In genomic region chr16:49354101-49354500, GRCh38 we compare ENCODE assay signal across 27 cellular contexts. TPM values are rescaled to one million over a fixed set of nuclear protein-coding genes. Genes with fewer than 3 reads are reported as not detected.
DNase-seq lines count a peak whose midpoint lies in the region; ATAC-seq, FAIRE-seq and TF ChIP-seq lines count a peak whose summit lies in the region.
"Had no signal": no experiment of that assay in that cellular context is flagged by ENCODE, and none has a peak within 500 bp of the region (broad histone marks: within the 10 kb centered on the region; RNA-seq: fewer than 3 reads in every experiment).

No MANE protein-coding gene starts in this region.

- H2AK5ac ChIP-seq in H1 (ENCODE audit: low read depth, low read length) = no peak overlapping the region

- H3K27me3 Mint-ChIP-seq in activated naive CD4-positive, alpha-beta T cell treated with anti-CD3 and anti-CD28 coated beads for 36 hours (ENCODE audit: low read depth) = peaks cover 25% of the 10 kb centered on the region
- peaks cover 1% of the 10 kb centered on the region for H3K27me3 Mint-ChIP-seq in activated CD4-positive, alpha-beta T cell treated with anti-CD3 and anti-CD28 coated beads, Interleukin-2, amount 10 ng/mL, durations not matched to agents 7 days and 5 days

- no peak overlapping the region for H2BK15ac ChIP-seq in H1 (ENCODE audit: low read length)

- H4K5ac ChIP-seq in H1 (ENCODE audit: insufficient read length, low read depth, low read length) = no peak overlapping the region

- BruUV-seq in A673 (replicated peaks; lab: Mats Ljungman, UMichigan) = no TSS peak

- H3K4me3 Mint-ChIP-seq in activated naive CD4-positive, alpha-beta T cell treated with anti-CD3 and anti-CD28 coated beads for 36 hours = no peak overlapping the region
- H3K4me3 Mint-ChIP-seq in activated CD4-positive, alpha-beta T cell treated with anti-CD3 and anti-CD28 coated beads, Interleukin-2, amount 10 ng/mL, durations not matched to agents 7 days and 5 days = no peak overlapping the region
- H3K4me3 Mint-ChIP-seq: CD14-positive monocyte; CD4-positive, alpha-beta T cell; CD8-positive, alpha-beta memory T cell; GM23338 had no signal

- no peak overlapping the region for H3K56ac ChIP-seq in H1 (replicated peaks; ENCODE audit: insufficient read length, low read depth, low read length)

- H3K36me3 Mint-ChIP-seq in activated naive CD4-positive, alpha-beta T cell treated with anti-CD3 and anti-CD28 coated beads for 36 hours (ENCODE audit: low read depth) = no peaks in the 10 kb centered on the region
- H3K36me3 Mint-ChIP-seq in activated CD4-positive, alpha-beta T cell treated with anti-CD3 and anti-CD28 coated beads, Interleukin-2, amount 10 ng/mL, durations not matched to agents 7 days and 5 days (ENCODE audit: low read depth) = no peaks in the 10 kb centered on the region
- H3K36me3 Mint-ChIP-seq: CD14-positive monocyte; CD8-positive, alpha-beta memory T cell had no signal

- H3K9me3 ChIP-seq in A673 (ENCODE audit: low read depth, low read length, poor library complexity, severe bottlenecking) (no peaks in the 10 kb centered on the region), RWPE2 (ENCODE audit: severe bottlenecking) (no peaks in the 10 kb centered on the region), H1 (ENCODE audit: insufficient read depth in 2 of 2, low read depth in 1 of 2, low read length in 1 of 2) (no peaks in the 10 kb centered on the region)
- H3K9me3 ChIP-seq: BE2C; BLaER1 treated with 17β-estradiol and CSF1 and Interleukin-3, amounts not matched to agents 10 nM and 100 nM; HAP-1 had no signal

- H3K79me2 ChIP-seq in H1 (ENCODE audit: control insufficient read depth in 1 of 2, insufficient read depth in 2 of 2, low read length in 2 of 2) = no peaks in the 10 kb centered on the region

- H3K14ac ChIP-seq in H1 (ENCODE audit: insufficient read length) = no peak overlapping the region

- no peaks in the 10 kb centered on the region for H3K9me3 Mint-ChIP-seq in activated naive CD4-positive, alpha-beta T cell treated with anti-CD3 and anti-CD28 coated beads for 36 hours
- H3K9me3 Mint-ChIP-seq in activated CD4-positive, alpha-beta T cell treated with anti-CD3 and anti-CD28 coated beads, Interleukin-2, amount 10 ng/mL, durations not matched to agents 7 days and 5 days = no peaks in the 10 kb centered on the region
- H3K9me3 Mint-ChIP-seq: CD14-positive monocyte; CD4-positive, alpha-beta T cell; CD8-positive, alpha-beta memory T cell; GM23338 had no signal

- no peak overlapping the region for H3K18ac ChIP-seq in H1 (ENCODE audit: extremely low read depth, low read length)

- no peak overlapping the region for H2BK12ac ChIP-seq in H1 (ENCODE audit: low read depth, low read length)

- CTCF ChIA-PET in A673 (lab: Charles Lee) = no interaction called here
- CTCF ChIA-PET in H1 (lab: Charles Lee; ENCODE audit: partially characterized antibody) = interaction anchor here (1.0 to 2.0 kb wide), 3 partner anchors 11 to 34 kb away, joined by 3 to 7 read pairs (median 4); no protein-coding TSS in a partner anchor
- CTCF ChIA-PET in activated naive CD4-positive, alpha-beta T cell treated with anti-CD3 and anti-CD28 coated beads for 36 hours (lab: Charles Lee) = interaction anchor here (0.6 kb wide), 1 partner anchor 21 kb away, joined by 3 read pairs; no protein-coding TSS in a partner anchor
- CTCF ChIA-PET in activated CD4-positive, alpha-beta T cell treated with anti-CD3 and anti-CD28 coated beads, Interleukin-2, amount 10 ng/mL, durations not matched to agents 7 days and 5 days (lab: Charles Lee) = no interaction called here

- H3K4me1 ChIP-seq in A673 (ENCODE audit: insufficient read depth, low read length, poor library complexity, severe bottlenecking) = peaks cover 7% of the 10 kb centered on the region
- H3K4me1 ChIP-seq in RWPE2 (ENCODE audit: insufficient read depth, poor library complexity, severe bottlenecking) = no peaks in the 10 kb centered on the region
- H3K4me1 ChIP-seq in H1 (replicated peaks in 1 of 4; ENCODE audit: control insufficient read depth in 3 of 4, insufficient read depth in 4 of 4, low read length in 3 of 4) = peaks cover 0 to 4% (median 1%) of the 10 kb centered on the region in 4 experiments; a peak in 4 of 7 replicates
- H3K4me1 ChIP-seq: BE2C, HAP-1 had no signal

- no peak overlapping the region for H2BK120ac ChIP-seq in H1 (replicated peaks; ENCODE audit: low read depth, low read length)

- no peak overlapping the region for H2BK5ac ChIP-seq in H1 (ENCODE audit: low read depth, low read length)

- TF ChIP-seq CTCF in A673 (conservative IDR thresholded peaks at IDR 0.05; ENCODE audit: low read depth, low read length) (no peak), RWPE2 (IDR thresholded peaks at IDR 0.05; ENCODE audit: poor library complexity, severe bottlenecking) (no peak), H1 (IDR thresholded peaks at IDR 0.05; ENCODE audit: control extremely low read depth in 1 of 3, insufficient read depth in 1 of 3, low read depth in 1 of 3, low read length in 3 of 3) (no peak)

- H3K4me2 ChIP-seq in H1 (ENCODE audit: insufficient read depth in 1 of 2, low read depth in 2 of 2, low read length in 2 of 2) = no peak overlapping the region
- H3K4me2 ChIP-seq: GM23338 had no signal

- TF ChIP-seq POLR2A in H1 (IDR thresholded peaks at IDR 0.05; ENCODE audit: control extremely low read depth in 1 of 2, low read depth in 2 of 2, low read length in 2 of 2) = no peak

- TF ChIP-seq RAD21 in H1 (IDR thresholded peaks at IDR 0.05 in 1 of 2, conservative IDR thresholded peaks at IDR 0.05 in 1 of 2; ENCODE audit: low read depth in 2 of 2, low read length in 2 of 2) = no peak

- H3K27ac Mint-ChIP-seq in activated naive CD4-positive, alpha-beta T cell treated with anti-CD3 and anti-CD28 coated beads for 36 hours = no peak overlapping the region
- no peak overlapping the region for H3K27ac Mint-ChIP-seq in activated CD4-positive, alpha-beta T cell treated with anti-CD3 and anti-CD28 coated beads, Interleukin-2, amount 10 ng/mL, durations not matched to agents 7 days and 5 days
- H3K27ac Mint-ChIP-seq: CD4-positive, alpha-beta T cell; GM23338 had no signal

- DNase-seq in A673 (ENCODE audit: low spot score) = peak; percentile 54
- peak; percentile 42 for DNase-seq in NCI-H524 treated with DMSO at 0.1 percent for 48 hours (lab: John Stamatoyannopoulos, UW)
- peak; percentile 22 for DNase-seq in RWPE2 (ENCODE audit: low spot score)
- no peak for DNase-seq in H1 (ENCODE audit: low read depth in 1 of 2, low spot score in 2 of 2)
- no peak for DNase-seq in activated CD4-positive, alpha-beta T cell treated with anti-CD3 and anti-CD28 coated beads, Interleukin-2, amount 50 U/mL, for 4 hours
- no peak for DNase-seq in activated naive CD4-positive, alpha-beta T cell treated with anti-CD3 and anti-CD28 coated beads for 36 hours
- DNase-seq in activated CD4-positive, alpha-beta T cell treated with anti-CD3 and anti-CD28 coated beads, Interleukin-2, amount 10 ng/mL, durations not matched to agents 7 days and 5 days = no peak
- DNase-seq: ACHN; AML-193; BE2C; CD4-positive, alpha-beta T cell; CD8-positive, alpha-beta memory T cell; DMS 273 treated with DMSO at 0.1 percent for 48 hours; DMS79; EL; GDM1 had no signal

- peaks cover 24% of the 10 kb centered on the region for H3K27me3 ChIP-seq in A673 (replicated peaks; ENCODE audit: insufficient read depth, low read depth, low read length, poor library complexity)
- H3K27me3 ChIP-seq in RWPE2 (ENCODE audit: insufficient read depth, poor library complexity, severe bottlenecking) = peaks cover 13% of the 10 kb centered on the region
- no peaks in the 10 kb centered on the region for H3K27me3 ChIP-seq in H1 (replicated peaks in 1 of 4; ENCODE audit: control insufficient read depth in 3 of 4, extremely low read depth in 1 of 4, insufficient read depth in 3 of 4, low read length in 3 of 4)
- H3K27me3 ChIP-seq: BLaER1 treated with 17β-estradiol and CSF1 and Interleukin-3, amounts not matched to agents 10 nM and 100 nM had no signal

- H3K4me3 ChIP-seq in A673 (ENCODE audit: low read depth, low read length, poor library complexity, severe bottlenecking) (no peak overlapping the region), RWPE2 (ENCODE audit: severe bottlenecking) (no peak overlapping the region), H1 (ENCODE audit: extremely low read depth in 1 of 4, insufficient read depth in 2 of 4, low read depth in 3 of 4, low read length in 4 of 4) (no peak overlapping the region)
- H3K4me3 ChIP-seq: BLaER1 treated with 17β-estradiol and CSF1 and Interleukin-3, amounts not matched to agents 10 nM and 100 nM; GM12878; GM23338; HAP-1 had no signal

- ATAC-seq in RWPE2 (ENCODE audit: low read depth) (no peak), GM21526 (IDR thresholded peaks at IDR 0.05; ENCODE audit: low FRiP score, unreplicated experiment) (no peak)
- ATAC-seq: GM12878, GM23338 had no signal

- 96% methylated on average over 6 of the region's 6 CpGs; no CpG with 5 or more reads in 1 of the 2 experiments for WGBS in H1 (ENCODE audit: extremely low coverage in 1 of 2, insufficient coverage in 1 of 2, insufficient read length in 1 of 2, insufficient replicate concordance in 2 of 2, low coverage in 1 of 2, low lambda C conversion rate in 2 of 2, missing lambda C conversion rate in 1 of 2), 2 experiments

- TF ChIP-seq EP300 in H1 (IDR thresholded peaks at IDR 0.05; ENCODE audit: borderline replicate concordance in 1 of 2, low read depth in 2 of 2, low read length in 2 of 2) = no peak

- H3K27ac ChIP-seq in A673 (ENCODE audit: low read depth, low read length, poor library complexity, severe bottlenecking) = no peak overlapping the region
- no peak overlapping the region for H3K27ac ChIP-seq in RWPE2 (ENCODE audit: poor library complexity, severe bottlenecking)
- H3K27ac ChIP-seq in H1 (ENCODE audit: low read depth, low read length) = no peak overlapping the region
- H3K27ac ChIP-seq: 22Rv1; BLaER1 treated with 17β-estradiol and CSF1 and Interleukin-3, amounts not matched to agents 10 nM and 100 nM had no signal

- no peak overlapping the region for H4K8ac ChIP-seq in H1 (ENCODE audit: extremely low read depth, insufficient read depth, low read length)

- H3K79me1 ChIP-seq in H1 (ENCODE audit: low read depth, low read length) = no peaks in the 10 kb centered on the region

- H2BK20ac ChIP-seq in H1 (ENCODE audit: low read length) = peak overlapping the region; percentile 9; the same call in 1 of the 2 replicates

- no peak overlapping the region for H3K23ac ChIP-seq in H1 (ENCODE audit: insufficient read length)

- H3K9ac ChIP-seq in H1 (replicated peaks in 1 of 4; ENCODE audit: extremely low read depth in 1 of 4, low read depth in 3 of 4, low read length in 3 of 4) = no peak overlapping the region
- H3K9ac ChIP-seq: BLaER1 treated with 17β-estradiol and CSF1 and Interleukin-3, amounts not matched to agents 10 nM and 100 nM had no signal

- H3K36me3 ChIP-seq in A673 (ENCODE audit: insufficient read depth, low read length, poor library complexity, severe bottlenecking) = no peaks in the 10 kb centered on the region
- H3K36me3 ChIP-seq in RWPE2 (ENCODE audit: low read depth) = no peaks in the 10 kb centered on the region
- H3K36me3 ChIP-seq in H1 (ENCODE audit: control insufficient read depth in 2 of 4, insufficient read depth in 4 of 4, low read length in 3 of 4) = no peaks in the 10 kb centered on the region
- H3K36me3 ChIP-seq: BE2C; BLaER1 treated with 17β-estradiol and CSF1 and Interleukin-3, amounts not matched to agents 10 nM and 100 nM; HAP-1 had no signal

- H3K4me1 Mint-ChIP-seq in activated naive CD4-positive, alpha-beta T cell treated with anti-CD3 and anti-CD28 coated beads for 36 hours (ENCODE audit: low read depth) = no peaks in the 10 kb centered on the region
- no peaks in the 10 kb centered on the region for H3K4me1 Mint-ChIP-seq in activated CD4-positive, alpha-beta T cell treated with anti-CD3 and anti-CD28 coated beads, Interleukin-2, amount 10 ng/mL, durations not matched to agents 7 days and 5 days
- H3K4me1 Mint-ChIP-seq: CD14-positive monocyte; CD8-positive, alpha-beta memory T cell had no signal

- intact Hi-C loops in A673 (cut with micrococcal nuclease; ENCODE audit: unreplicated experiment) = no loop called here
- intact Hi-C loops in activated naive CD4-positive, alpha-beta T cell treated with anti-CD3 and anti-CD28 coated beads for 36 hours (cut with micrococcal nuclease) = no loop called here

- FAIRE-seq in H1 (lab: Jason Lieb, UNC) = no peak
- FAIRE-seq: A204.1, D721Med, GM12878, GM19239, H54 had no signal

- no peak overlapping the region for H4K91ac ChIP-seq in H1 (replicated peaks; ENCODE audit: insufficient read length, low read length)

- H4K20me1 ChIP-seq in H1 (replicated peaks in 1 of 2; ENCODE audit: control insufficient read depth in 1 of 2, insufficient read depth in 2 of 2, low read length in 2 of 2) = peaks cover 3 to 4% of the 10 kb centered on the region in 2 experiments

- no peaks in the 10 kb centered on the region for H3K23me2 ChIP-seq in H1 (ENCODE audit: low read depth, low read length)

- POLR2A ChIA-PET in A673 (lab: Charles Lee; ENCODE audit: low non-redundant PET) (no interaction called here), H1 (lab: Charles Lee; ENCODE audit: partially characterized antibody) (interaction anchor here (1.3 kb wide), 1 partner anchor 14 kb away, joined by 4 read pairs; no protein-coding TSS in a partner anchor)
- POLR2A ChIA-PET in activated CD4-positive, alpha-beta T cell treated with anti-CD3 and anti-CD28 coated beads, Interleukin-2, amount 10 ng/mL, durations not matched to agents 7 days and 5 days (lab: Charles Lee) = no interaction called here

- no peak overlapping the region for H3K4ac ChIP-seq in H1 (replicated peaks; ENCODE audit: insufficient read length, low read depth, low read length)

- no peak overlapping the region for H2AFZ ChIP-seq in H1 (ENCODE audit: low read length)
- H2AFZ ChIP-seq: GM23338 had no signal

RNA-seq across cellular contexts. Expression of gene C16orf78, which starts 19.5 kb away (rescaled TPM):
- not detected in 2 replicates for total RNA-seq in A673 (2021)
- total RNA-seq in H1 (2021; fragmentation: NEBNext Ultra II Directional; extraction: Animal tissue kit (Norgen Biotek cat#: 25700)) = not detected in 2 replicates
- polyA plus RNA-seq in H1 (2011; rRNA removed) = not detected in 2 replicates
- not detected for polyA plus RNA-seq in H1 (2011; cell fraction: cytosol; rRNA removed)
- not detected for polyA plus RNA-seq in H1 (2011; cell fraction: nucleus; rRNA removed)
- polyA plus RNA-seq in H1 (2012, experiment 1 of 2) = not detected in 4 replicates
- polyA plus RNA-seq in H1 (2012, experiment 2 of 2) = not detected
- not detected for polyA plus RNA-seq in H1 (2013, experiment 1 of 2)
- polyA plus RNA-seq in H1 (2013, experiment 2 of 2) = not detected
- polyA minus RNA-seq in H1 (2011; rRNA and poly(A)+ RNA removed) = not detected in 2 replicates
- not detected for polyA minus RNA-seq in H1 (2011; cell fraction: cytosol; rRNA and poly(A)+ RNA removed)
- polyA minus RNA-seq in H1 (2011; cell fraction: nucleus; rRNA and poly(A)+ RNA removed) = not detected
- not detected for total RNA-seq in activated naive CD4-positive, alpha-beta T cell treated with anti-CD3 and anti-CD28 coated beads for 36 hours
- total RNA-seq in activated CD4-positive, alpha-beta T cell treated with anti-CD3 and anti-CD28 coated beads, Interleukin-2, amount 10 ng/mL, durations not matched to agents 7 days and 5 days = not detected
- total RNA-seq: CD4-positive, alpha-beta T cell; CD8-positive, alpha-beta memory T cell; GM12878; GM23338 had no signal
- polyA plus RNA-seq: CD14-positive monocyte; CD8-positive, alpha-beta memory T cell; GM12878; GM23338 had no signal

Comparison
In these comparisons a context has a peak if more than half of its experiments do, and no peak if none do; other contexts are left out.
1. DNase-seq: peak in A673 (single experiment), NCI-H524 treated with DMSO at 0.1 percent for 48 hours (single experiment) and RWPE2 (single experiment); none in H1 (0 of 2), activated CD4-positive, alpha-beta T cell treated with anti-CD3 and anti-CD28 coated beads, Interleukin-2, amount 50 U/mL, for 4 hours (0 of 2), activated naive CD4-positive, alpha-beta T cell treated with anti-CD3 and anti-CD28 coated beads for 36 hours (single experiment) and activated CD4-positive, alpha-beta T cell treated with anti-CD3 and anti-CD28 coated beads, Interleukin-2, amount 10 ng/mL, durations not matched to agents 7 days and 5 days (single experiment).
2. CTCF ChIA-PET loops: an anchor here in H1 (1.0 to 2.0 kb wide) and activated naive CD4-positive, alpha-beta T cell treated with anti-CD3 and anti-CD28 coated beads for 36 hours (0.6 kb wide); none called in A673 and activated CD4-positive, alpha-beta T cell treated with anti-CD3 and anti-CD28 coated beads, Interleukin-2, amount 10 ng/mL, durations not matched to agents 7 days and 5 days.